In genomic region chr2:182058056-182058455, GRCh38 we compare ENCODE assay signal across 11 cellular contexts.
"Had no signal": no experiment of that assay in that cellular context is flagged by ENCODE, and none has a peak within 500 bp of the region (broad histone marks: within the 10 kb centered on the region; RNA-seq: fewer than 3 reads in every experiment).

No MANE protein-coding gene starts in this region.

- ATAC-seq: GM23338, HCT116 had no signal

- H3K27ac ChIP-seq: GM23248 had no signal

- H3K9ac ChIP-seq: GM23248 had no signal

- H3K4me3 ChIP-seq: GM23248, GM23338, HAP-1 had no signal

- H2AFZ ChIP-seq: GM23248, GM23338 had no signal

- H3K4me2 ChIP-seq: GM23338 had no signal

- FAIRE-seq: H1, H54 had no signal

- H3K9me3 ChIP-seq: HAP-1 had no signal

- DNase-seq: GM23248, GOT3, H7, H9, HCEC 1CT, HFFc6 had no signal

- H3K36me3 ChIP-seq: HAP-1 had no signal
